Comparison of ENCODE assay signal across 20 cellular contexts in the genomic region with DNA sequence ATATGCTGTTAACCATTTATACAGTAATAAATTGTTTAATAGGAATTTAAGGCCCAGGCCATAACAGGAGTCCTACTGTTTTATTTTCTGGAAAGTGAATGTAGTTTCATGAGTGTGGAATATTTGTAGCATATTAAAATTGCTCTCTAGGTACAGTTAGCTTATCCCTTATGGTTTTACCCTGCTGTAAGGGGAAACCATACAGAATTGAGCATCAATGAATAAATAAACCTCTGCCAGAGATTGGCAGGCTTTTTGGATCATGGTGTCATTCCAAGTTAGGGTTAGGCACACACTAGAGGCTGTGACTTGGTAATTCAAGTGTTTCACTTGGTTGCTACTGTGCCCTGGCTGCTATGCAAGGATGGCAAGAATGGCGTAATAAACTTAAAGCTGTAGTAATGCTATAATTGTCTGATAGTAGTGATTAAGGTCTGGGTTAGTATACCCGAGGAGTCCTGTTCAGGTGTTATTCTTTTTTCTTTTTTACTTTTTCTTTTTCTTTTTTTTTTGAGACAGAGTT.
"Had no signal": no experiment of that assay in that cellular context is flagged by ENCODE, and none has a peak within 500 bp of the region (broad histone marks: within the 10 kb centered on the region; RNA-seq: fewer than 3 reads in every experiment).

No MANE protein-coding gene starts in this region.

- H3K27me3 ChIP-seq: cardiac muscle cell, testis had no signal

- H3K4me3 ChIP-seq: cardiac muscle cell, lung, testis had no signal

- H3K27ac Mint-ChIP-seq: activated B cell treated with CpG ODN at 0.5 μM for 24 hours; activated CD4-positive, alpha-beta memory T cell treated with anti-CD3 and anti-CD28 coated beads for 36 hours; activated naive CD4-positive, alpha-beta T cell treated with anti-CD3 and anti-CD28 coated beads for 36 hours; activated T-cell treated with anti-CD3 and anti-CD28 coated beads, Interleukin-2, amount 50 U/mL, for 72 hours; type B pancreatic cell had no signal

- H3K36me3 Mint-ChIP-seq: activated CD4-positive, alpha-beta memory T cell treated with anti-CD3 and anti-CD28 coated beads for 36 hours; naive B cell had no signal

- H3K4me3 Mint-ChIP-seq: activated B cell treated with CpG ODN at 0.5 μM for 24 hours; activated CD4-positive, alpha-beta memory T cell treated with anti-CD3 and anti-CD28 coated beads for 36 hours; activated naive CD4-positive, alpha-beta T cell treated with anti-CD3 and anti-CD28 coated beads for 36 hours; activated T-cell treated with anti-CD3 and anti-CD28 coated beads, Interleukin-2, amount 50 U/mL, for 72 hours; naive B cell; type B pancreatic cell had no signal

- H3K4me1 ChIP-seq: testis had no signal

- ATAC-seq: activated T-cell treated with anti-CD3 and anti-CD28 coated beads, Interleukin-2, amount 50 U/mL, for 72 hours; left cardiac atrium; sciatic nerve had no signal

- H3K27me3 Mint-ChIP-seq: activated B cell treated with CpG ODN at 0.5 μM for 24 hours; activated CD4-positive, alpha-beta memory T cell treated with anti-CD3 and anti-CD28 coated beads for 36 hours; naive B cell; type B pancreatic cell had no signal

- H3K4me1 Mint-ChIP-seq: activated B cell treated with CpG ODN at 0.5 μM for 24 hours had no signal

- DNase-seq: activated B cell treated with CpG ODN at 0.5 μM for 24 hours; activated CD4-positive, alpha-beta memory T cell treated with anti-CD3 and anti-CD28 coated beads for 36 hours; activated CD4-positive, alpha-beta T cell treated with anti-CD3 and anti-CD28 coated beads for 4 hours; activated effector memory CD4-positive, alpha-beta T cell treated with Interleukin-2 at 50 U/mL for 16 hours; activated naive CD4-positive, alpha-beta T cell treated with anti-CD3 and anti-CD28 coated beads for 36 hours; activated T-cell treated with anti-CD3 and anti-CD28 coated beads, Interleukin-2, amount 50 U/mL, for 72 hours; cortex of kidney; foreskin melanocyte; islet precursor cell; left cardiac atrium; naive B cell; nucleus accumbens; stimulated activated CD4-positive, alpha-beta T cell treated with anti-CD3 and anti-CD28 coated beads, Interleukin-2, amount 100 ng/mL, for 48 hours; stimulated activated naive CD4-positive, alpha-beta T cell; T-helper 9 cell; testis had no signal

- H3K27ac ChIP-seq: cardiac muscle cell, testis had no signal

- H3K9me3 Mint-ChIP-seq: activated B cell treated with CpG ODN at 0.5 μM for 24 hours; activated CD4-positive, alpha-beta memory T cell treated with anti-CD3 and anti-CD28 coated beads for 36 hours; activated naive CD4-positive, alpha-beta T cell treated with anti-CD3 and anti-CD28 coated beads for 36 hours; activated T-cell treated with anti-CD3 and anti-CD28 coated beads, Interleukin-2, amount 50 U/mL, for 72 hours; naive B cell; type B pancreatic cell had no signal

- H3K9me3 ChIP-seq: testis had no signal

- H3K36me3 ChIP-seq: cardiac muscle cell had no signal
